ENCODE assay signal across 34 cellular contexts in genomic region chr7:115546790-115547189, GRCh38.
"Had no signal": no experiment of that assay in that cellular context is flagged by ENCODE, and none has a peak within 500 bp of the region (broad histone marks: within the 10 kb centered on the region; RNA-seq: fewer than 3 reads in every experiment).

No MANE protein-coding gene starts in this region.

- FAIRE-seq: bronchial epithelial cell had no signal

- H3K4me2 ChIP-seq: PC-9 had no signal

- DNase-seq: activated B cell treated with CpG ODN at 0.5 μM for 24 hours; activated CD4-positive, alpha-beta memory T cell treated with anti-CD3 and anti-CD28 coated beads, Interleukin-2, amount 10 ng/mL, durations not matched to agents 7 days and 5 days; activated CD4-positive, alpha-beta T cell treated with anti-CD3 and anti-CD28 coated beads for 4 hours; activated CD4-positive, alpha-beta T cell treated with anti-CD3 and anti-CD28 coated beads, Interleukin-2, amount 50 U/mL, for 1 hour; activated CD4-positive, CD25-positive, alpha-beta regulatory T cell treated with anti-CD3 and anti-CD28 coated beads, Interleukin-2, amount 50 U/mL, for 72 hours; activated CD8-positive, alpha-beta memory T cell treated with anti-CD3 and anti-CD28 coated beads for 24 hours; activated CD8-positive, alpha-beta memory T cell treated with anti-CD3 and anti-CD28 coated beads, Interleukin-2, amount 10 ng/mL, durations not matched to agents 7 days and 5 days; activated CD8-positive, alpha-beta memory T cell treated with anti-CD3 and anti-CD28 coated beads, Interleukin-2, amount 50 U/mL, for 48 hours; activated effector memory CD4-positive, alpha-beta T cell treated with Interleukin-2 at 50 U/mL for 16 hours; activated naive CD4-positive, alpha-beta T cell treated with anti-CD3 and anti-CD28 coated beads, Interleukin-2, amount 10 ng/mL, durations not matched to agents 7 days and 5 days; activated naive CD8-positive, alpha-beta T cell treated with anti-CD3 and anti-CD28 coated beads, Interleukin-2, amount 50 U/mL, for 24 hours; activated T-cell treated with anti-CD3 and anti-CD28 coated beads, Interleukin-2, amount 50 U/mL, for 48 hours; anterior cingulate cortex; caudate nucleus; cerebellar nuclear complex; NCI-H1092 treated with DMSO at 0.1 percent for 48 hours; NCI-H1417; NCI-H146; NCI-H187; NCI-H2029 treated with DMSO at 0.1 percent for 48 hours; NCI-H2107; NCI-H2171; NCI-H510A; NCI-H526; NCI-H748 treated with DMSO at 0.1 percent for 48 hours; NK-92 treated with Interleukin-12 subunit alpha and Interleukin-12 subunit beta, amount 100 ng/mL, for 24 hours; PC-9; Right ventricle myocardium superior; SW 1271; T-helper 1 cell; T-helper 2 cell; T-helper 9 cell had no signal

- H3K27ac ChIP-seq: PC-9, VCaP had no signal

- ATAC-seq: activated CD8-positive, alpha-beta memory T cell treated with anti-CD3 and anti-CD28 coated beads, Interleukin-2, amount 10 ng/mL, durations not matched to agents 7 days and 5 days; activated naive CD8-positive, alpha-beta T cell treated with anti-CD3 and anti-CD28 coated beads, Interleukin-2, amount 50 U/mL, for 24 hours had no signal

- H3K4me3 ChIP-seq: PC-9 had no signal
